In genomic region chr2:232550351-232551261, GRCh38 we compare ENCODE assay signal across 1 cellular context.
TF ChIP-seq lines count a peak whose summit lies in the region.

Gene EIF4E2 (plus strand): TSS chr2:232550689. CDS start chr2:232550725, 36 bp downstream.
Gene TIGD1 (minus strand): TSS chr2:232550557. CDS start chr2:232549882, 675 bp downstream.

TF ChIP-seq in GM12878, 131 proteins besides CTCF, POLR2A, EP300 and RAD21 (continued from another document and continues in another):
- TF ChIP-seq ETV6 (conservative IDR thresholded peaks at IDR 0.05 in 1 of 2, IDR thresholded peaks at IDR 0.05 in 1 of 2; ENCODE audit: borderline replicate concordance in 1 of 2, low read depth in 1 of 2) (no peak; a peak in 2 of 4 replicates), ASH2L (IDR thresholded peaks at IDR 0.05; ENCODE audit: borderline replicate concordance, low read depth) (no peak), TAF1 (IDR thresholded peaks at IDR 0.05; ENCODE audit: borderline replicate concordance, low read depth, low read length) (peak; percentile 84; the same call in 1 of the 2 replicates), EGR1 (IDR thresholded peaks at IDR 0.05; ENCODE audit: borderline replicate concordance in 1 of 2, low read depth in 2 of 2, low read length in 2 of 2) (peak; percentile 84 to 92), SP1 (IDR thresholded peaks at IDR 0.05; ENCODE audit: low read depth, low read length) (no peak), MTA3 (IDR thresholded peaks at IDR 0.05; ENCODE audit: borderline replicate concordance, low read length) (no peak), FOXK2 (IDR thresholded peaks at IDR 0.05) (no peak; the same call in 1 of the 2 replicates), RELA (IDR thresholded peaks at IDR 0.05; ENCODE audit: borderline replicate concordance, partially characterized antibody) (peak; percentile 28), MXI1 (IDR thresholded peaks at IDR 0.05; ENCODE audit: low read depth, low read length) (peak; percentile 25; the same call in 1 of the 2 replicates), SMAD5 (IDR thresholded peaks at IDR 0.05; ENCODE audit: low read depth) (no peak), ZNF217 (IDR thresholded peaks at IDR 0.05) (no peak), LARP7 (IDR thresholded peaks at IDR 0.05) (peak; percentile 84), PML (IDR thresholded peaks at IDR 0.05; ENCODE audit: low read length) (peak; percentile 83), SPI1 (IDR thresholded peaks at IDR 0.05; ENCODE audit: borderline replicate concordance, insufficient read depth, low read depth, low read length) (peak; percentile 57; the same call in 1 of the 2 replicates), POU2F2 (IDR thresholded peaks at IDR 0.05; ENCODE audit: borderline replicate concordance, low read depth, low read length) (peak; percentile 62; the same call in 1 of the 3 replicates), E2F4 (IDR thresholded peaks at IDR 0.05; ENCODE audit: low read depth, low read length) (no peak), WRNIP1 (IDR thresholded peaks at IDR 0.05; ENCODE audit: borderline replicate concordance, low read depth, low read length) (0 out of 2 replicates have a peak, but pooled peaks have one; percentile 37), ZBED1 (IDR thresholded peaks at IDR 0.05; ENCODE audit: borderline replicate concordance) (0 out of 2 replicates have a peak, but pooled peaks have one; percentile 39), STAT1 (conservative IDR thresholded peaks at IDR 0.05) (no peak; the same call in 1 of the 2 replicates), IRF4 (IDR thresholded peaks at IDR 0.05; ENCODE audit: low read depth, low read length) (peak; percentile 69; the same call in 1 of the 2 replicates), POLR2AphosphoS5 (IDR thresholded peaks at IDR 0.05; ENCODE audit: low read length) (peak; percentile 94), CUX1 (IDR thresholded peaks at IDR 0.05; ENCODE audit: insufficient replicate concordance, low read depth, low read length) (no peak), CHD2 (IDR thresholded peaks at IDR 0.05; ENCODE audit: borderline replicate concordance, low read depth, low read length) (peak; percentile 60; the same call in 1 of the 2 replicates), ZNF622 (IDR thresholded peaks at IDR 0.05) (no peak), ZBTB11 (CRISPR knock-in tag; IDR thresholded peaks at IDR 0.05) (peak; percentile 89), ZSCAN29 (IDR thresholded peaks at IDR 0.05) (0 out of 2 replicates have a peak, but pooled peaks have one; percentile 42), EZH2 (IDR thresholded peaks at IDR 0.05; ENCODE audit: borderline replicate concordance, control insufficient read depth, low read depth, low read length) (no peak), BCL3 (IDR thresholded peaks at IDR 0.05; ENCODE audit: borderline replicate concordance, insufficient read depth, low read depth, low read length, poor library complexity, severe bottlenecking) (no peak), DPF2 (IDR thresholded peaks at IDR 0.05) (0 out of 2 replicates have a peak, but pooled peaks have one; percentile 34), IRF3 (IDR thresholded peaks at IDR 0.05) (no peak), SIX5 (IDR thresholded peaks at IDR 0.05; ENCODE audit: low read depth, low read length, severe bottlenecking) (peak; percentile 59), YY1 (IDR thresholded peaks at IDR 0.05; ENCODE audit: low read depth, low read length) (peak; percentile 86; the same call in 1 of the 2 replicates), IKZF2 (IDR thresholded peaks at IDR 0.05) (peak; percentile 34 to 49; a peak in 2 of 4 replicates), TARDBP (IDR thresholded peaks at IDR 0.05; ENCODE audit: borderline replicate concordance) (peak; percentile 79), RAD51 (IDR thresholded peaks at IDR 0.05) (no peak), TCF12 (IDR thresholded peaks at IDR 0.05; ENCODE audit: low read depth, low read length) (peak; percentile 57; the same call in 1 of the 2 replicates), RELB (IDR thresholded peaks at IDR 0.05; ENCODE audit: low read depth) (peak; percentile 36; the same call in 1 of the 2 replicates), KAT2A (conservative IDR thresholded peaks at IDR 0.05; ENCODE audit: control insufficient read depth, low read depth, low read length) (no peak), ZNF592 (IDR thresholded peaks at IDR 0.05) (no peak), KLF5 (IDR thresholded peaks at IDR 0.05; ENCODE audit: partially characterized antibody) (peak; percentile 59), RB1 (IDR thresholded peaks at IDR 0.05; ENCODE audit: borderline replicate concordance) (peak; percentile 11; the same call in 1 of the 2 replicates), MTA2 (IDR thresholded peaks at IDR 0.05; ENCODE audit: low read depth) (0 out of 2 replicates have a peak, but pooled peaks have one; percentile 8), PAX8 (IDR thresholded peaks at IDR 0.05) (no peak), HDAC2 (IDR thresholded peaks at IDR 0.05) (no peak)
